Comparison of ENCODE assay signal across 8 cellular contexts in genomic region chrX:32472364-32472763, GRCh38.
"Had no signal": no experiment of that assay in that cellular context is flagged by ENCODE, and none has a peak within 500 bp of the region (broad histone marks: within the 10 kb centered on the region; RNA-seq: fewer than 3 reads in every experiment).

No MANE protein-coding gene starts in this region.

- H3K4me3 ChIP-seq: K562 had no signal

- ATAC-seq: HepG2, K562 had no signal

- H3K9me3 Mint-ChIP-seq: IgD-negative memory B cell had no signal

- H3K27ac ChIP-seq: HL-60 had no signal

- H3K4me3 Mint-ChIP-seq: IgD-negative memory B cell had no signal

- H3K27ac Mint-ChIP-seq: IgD-negative memory B cell had no signal

- FAIRE-seq: HepG2, HTR-8/SVneo, K562 had no signal

- H3K4me1 Mint-ChIP-seq: IgD-negative memory B cell had no signal

- H3K36me3 Mint-ChIP-seq: IgD-negative memory B cell had no signal

- DNase-seq: IMR-90, KBM-7, KG1 had no signal
